Comparison of ENCODE assay signal across 16 cellular contexts in genomic region chr10:67385566-67385965, GRCh38.
"Had no signal": no experiment of that assay in that cellular context is flagged by ENCODE, and none has a peak within 500 bp of the region (broad histone marks: within the 10 kb centered on the region; RNA-seq: fewer than 3 reads in every experiment).

No MANE protein-coding gene starts in this region.

- H3K4me3 Mint-ChIP-seq: activated CD4-positive, alpha-beta memory T cell treated with anti-CD3 and anti-CD28 coated beads, Interleukin-2, amount 10 ng/mL, durations not matched to agents 7 days and 5 days; activated T-cell treated with anti-CD3 and anti-CD28 coated beads, Interleukin-2, amount 50 U/mL, for 4 hours; central memory CD8-positive, alpha-beta T cell; memory B cell; T-helper 17 cell had no signal

- H3K4me1 Mint-ChIP-seq: activated CD4-positive, alpha-beta memory T cell treated with anti-CD3 and anti-CD28 coated beads, Interleukin-2, amount 10 ng/mL, durations not matched to agents 7 days and 5 days; central memory CD8-positive, alpha-beta T cell; memory B cell had no signal

- H3K36me3 Mint-ChIP-seq: activated naive CD4-positive, alpha-beta T cell treated with anti-CD3 and anti-CD28 coated beads, Interleukin-2, amount 50 U/mL, for 72 hours; memory B cell had no signal

- H3K9me3 Mint-ChIP-seq: activated CD4-positive, alpha-beta memory T cell treated with anti-CD3 and anti-CD28 coated beads, Interleukin-2, amount 10 ng/mL, durations not matched to agents 7 days and 5 days; activated naive CD4-positive, alpha-beta T cell treated with anti-CD3 and anti-CD28 coated beads, Interleukin-2, amount 50 U/mL, for 72 hours; activated T-cell treated with anti-CD3 and anti-CD28 coated beads, Interleukin-2, amount 50 U/mL, for 4 hours had no signal

- H3K27ac Mint-ChIP-seq: activated CD4-positive, alpha-beta memory T cell treated with anti-CD3 and anti-CD28 coated beads, Interleukin-2, amount 10 ng/mL, durations not matched to agents 7 days and 5 days; activated naive CD4-positive, alpha-beta T cell treated with anti-CD3 and anti-CD28 coated beads, Interleukin-2, amount 50 U/mL, for 72 hours; memory B cell; T-helper 17 cell had no signal

- ATAC-seq: activated naive CD4-positive, alpha-beta T cell treated with anti-CD3 and anti-CD28 coated beads, Interleukin-2, amount 50 U/mL, for 72 hours; activated T-cell treated with anti-CD3 and anti-CD28 coated beads, Interleukin-2, amount 50 U/mL, for 4 hours; left ventricle myocardium superior; sciatic nerve; T-helper 17 cell had no signal

- DNase-seq: activated CD4-positive, alpha-beta memory T cell treated with anti-CD3 and anti-CD28 coated beads, Interleukin-2, amount 10 ng/mL, durations not matched to agents 7 days and 5 days; activated CD4-positive, alpha-beta T cell treated with anti-CD3 and anti-CD28 coated beads for 4 hours; activated effector memory CD4-positive, alpha-beta T cell treated with Interleukin-2 at 50 U/mL for 16 hours; activated T-cell treated with anti-CD3 and anti-CD28 coated beads, Interleukin-2, amount 50 U/mL, for 4 hours; amniotic stem cell; brain microvascular endothelial cell; effector CD4-positive, alpha-beta T cell; left ventricle myocardium superior; ovary; spleen; stomach; T-helper 17 cell had no signal
